Comparison of ENCODE assay signal across 1 cellular context in genomic region chr18:44589709-44590108, GRCh38.
TF ChIP-seq lines count a peak whose summit lies in the region.

No MANE protein-coding gene starts in this region.

TF ChIP-seq in A549, 52 proteins besides CTCF, POLR2A, EP300 and RAD21 (continued from another document):
- no peak for TF ChIP-seq E2F6 (IDR thresholded peaks at IDR 0.05; ENCODE audit: borderline replicate concordance, low read depth)
- TF ChIP-seq JUN (IDR thresholded peaks at IDR 0.05), result no peak
- no peak for TF ChIP-seq KDM1A (IDR thresholded peaks at IDR 0.05; ENCODE audit: low read depth)
- TF ChIP-seq MAZ (IDR thresholded peaks at IDR 0.05; ENCODE audit: borderline replicate concordance, low read depth, low read length), result no peak
TF ChIP-seq in A549: peak in this region for 0.
